In genomic region chr7:117124585-117125220, GRCh38 we compare ENCODE assay signal across 8 cellular contexts.
A peak's percentile ranks its signal among the peaks of the same experiment; 100 is the strongest.
DNase-seq lines count a peak whose midpoint lies in the region; ATAC-seq lines count a peak whose summit lies in the region.

No MANE protein-coding gene starts in this region.

- H3K4me3 Mint-ChIP-seq in stimulated activated naive B cell treated with anti-CD40 and anti-IgM and Interleukin-4, amounts not matched to agents 10 μg/mL and 1 μg/mL and 100 μg/mL, for 72 hours: no peak overlapping the region
- H3K4me3 Mint-ChIP-seq in activated T-helper 1 cell treated with anti-CD3 and anti-CD28 coated beads, Interleukin-12 subunit alpha, Interleukin-12 subunit beta, Interleukin-2, Interleukin-4 antibody, amounts not matched to agents 30 ng/mL and 10 ng/mL and 1 ng/mL, durations not matched to agents 14 hours and 24 hours and 36 hours: no peak overlapping the region

- H3K4me1 ChIP-seq in SJSA1 (replicated peaks): peaks cover 42% of the 10 kb centered on the region

- H3K36me3 ChIP-seq in SJSA1: no peaks in the 10 kb centered on the region

- H3K27me3 ChIP-seq in SJSA1 (replicated peaks): no peaks in the 10 kb centered on the region

- H3K27me3 Mint-ChIP-seq in stimulated activated naive B cell treated with anti-CD40 and anti-IgM and Interleukin-4, amounts not matched to agents 10 μg/mL and 1 μg/mL and 100 μg/mL, for 72 hours: no peaks in the 10 kb centered on the region
- peaks cover 14% of the 10 kb centered on the region for H3K27me3 Mint-ChIP-seq in activated T-helper 1 cell treated with anti-CD3 and anti-CD28 coated beads, Interleukin-12 subunit alpha, Interleukin-12 subunit beta, Interleukin-2, Interleukin-4 antibody, amounts not matched to agents 30 ng/mL and 10 ng/mL and 1 ng/mL, durations not matched to agents 14 hours and 24 hours and 36 hours (ENCODE audit: insufficient read depth)

- H3K4me1 Mint-ChIP-seq in stimulated activated naive B cell treated with anti-CD40 and anti-IgM and Interleukin-4, amounts not matched to agents 10 μg/mL and 1 μg/mL and 100 μg/mL, for 72 hours: no peaks in the 10 kb centered on the region
- H3K4me1 Mint-ChIP-seq in activated T-helper 1 cell treated with anti-CD3 and anti-CD28 coated beads, Interleukin-12 subunit alpha, Interleukin-12 subunit beta, Interleukin-2, Interleukin-4 antibody, amounts not matched to agents 30 ng/mL and 10 ng/mL and 1 ng/mL, durations not matched to agents 14 hours and 24 hours and 36 hours (ENCODE audit: low read depth): no peaks in the 10 kb centered on the region

- no peaks in the 10 kb centered on the region for H3K9me3 Mint-ChIP-seq in stimulated activated naive B cell treated with anti-CD40 and anti-IgM and Interleukin-4, amounts not matched to agents 10 μg/mL and 1 μg/mL and 100 μg/mL, for 72 hours
- H3K9me3 Mint-ChIP-seq in activated T-helper 1 cell treated with anti-CD3 and anti-CD28 coated beads, Interleukin-12 subunit alpha, Interleukin-12 subunit beta, Interleukin-2, Interleukin-4 antibody, amounts not matched to agents 30 ng/mL and 10 ng/mL and 1 ng/mL, durations not matched to agents 14 hours and 24 hours and 36 hours: no peaks in the 10 kb centered on the region

- intact Hi-C loops in activated T-helper 1 cell treated with anti-CD3 and anti-CD28 coated beads, Interleukin-12 subunit alpha, Interleukin-12 subunit beta, Interleukin-2, Interleukin-4 antibody, amounts not matched to agents 30 ng/mL and 10 ng/mL and 1 ng/mL, durations not matched to agents 14 hours and 24 hours and 36 hours (cut with micrococcal nuclease): loop anchor here (1.0 to 5.0 kb wide), 2 partner anchors 14 to 262 kb away; partner anchors contain the start of gene CAPZA2

- H3K27ac ChIP-seq in SJSA1: peak overlapping the region; percentile 54

- no peak overlapping the region for H3K27ac Mint-ChIP-seq in stimulated activated naive B cell treated with anti-CD40 and anti-IgM and Interleukin-4, amounts not matched to agents 10 μg/mL and 1 μg/mL and 100 μg/mL, for 72 hours
- H3K27ac Mint-ChIP-seq in activated T-helper 1 cell treated with anti-CD3 and anti-CD28 coated beads, Interleukin-12 subunit alpha, Interleukin-12 subunit beta, Interleukin-2, Interleukin-4 antibody, amounts not matched to agents 30 ng/mL and 10 ng/mL and 1 ng/mL, durations not matched to agents 14 hours and 24 hours and 36 hours: no peak overlapping the region

- in situ Hi-C loops in Caki2 (cut with HindIII; ENCODE audit: low pct_unique_long_range_greater_than_20kb, low sequenced_read_pairs): no loop called here

- ATAC-seq in GM21367 (IDR thresholded peaks at IDR 0.05; ENCODE audit: unreplicated experiment) (peak; percentile 78), HG03565 (IDR thresholded peaks at IDR 0.05; ENCODE audit: unreplicated experiment) (peak; percentile 88)
- peak; percentile 83 to 86 for ATAC-seq in stimulated activated naive B cell treated with anti-CD40 and anti-IgM and Interleukin-4, amounts not matched to agents 10 μg/mL and 1 μg/mL and 100 μg/mL, for 72 hours (replicated peaks)

- no peak overlapping the region for H3K4me3 ChIP-seq in SJSA1

- H3K36me3 Mint-ChIP-seq in stimulated activated naive B cell treated with anti-CD40 and anti-IgM and Interleukin-4, amounts not matched to agents 10 μg/mL and 1 μg/mL and 100 μg/mL, for 72 hours: no peaks in the 10 kb centered on the region
- H3K36me3 Mint-ChIP-seq in activated T-helper 1 cell treated with anti-CD3 and anti-CD28 coated beads, Interleukin-12 subunit alpha, Interleukin-12 subunit beta, Interleukin-2, Interleukin-4 antibody, amounts not matched to agents 30 ng/mL and 10 ng/mL and 1 ng/mL, durations not matched to agents 14 hours and 24 hours and 36 hours (ENCODE audit: low read depth): no peaks in the 10 kb centered on the region

- peak; percentile 87 for DNase-seq in Caki2 (ENCODE audit: low read depth)
- peak; percentile 86 to 97 for DNase-seq in SJSA1 (ENCODE audit: low read depth in 1 of 2, low spot score in 2 of 2)
- peak; percentile 93 for DNase-seq in astrocyte of the hippocampus (ENCODE audit: low read depth, low spot score)
- DNase-seq in left kidney (ENCODE audit: low read depth, low spot score): peak; percentile 62
- DNase-seq in stimulated activated naive B cell treated with anti-CD40 and anti-IgM and Interleukin-4, amounts not matched to agents 10 μg/mL and 1 μg/mL and 100 μg/mL, for 72 hours: peak; percentile 26
- no peak for DNase-seq in activated T-helper 1 cell treated with anti-CD3 and anti-CD28 coated beads, Interleukin-12 subunit alpha, Interleukin-12 subunit beta, Interleukin-2, Interleukin-4 antibody, amounts not matched to agents 30 ng/mL and 10 ng/mL and 1 ng/mL, durations not matched to agents 14 hours and 24 hours and 36 hours (ENCODE audit: low spot score)

- H3K9me3 ChIP-seq in SJSA1 (replicated peaks): no peaks in the 10 kb centered on the region
